Comparison of ENCODE assay signal across 10 cellular contexts in the genomic region with DNA sequence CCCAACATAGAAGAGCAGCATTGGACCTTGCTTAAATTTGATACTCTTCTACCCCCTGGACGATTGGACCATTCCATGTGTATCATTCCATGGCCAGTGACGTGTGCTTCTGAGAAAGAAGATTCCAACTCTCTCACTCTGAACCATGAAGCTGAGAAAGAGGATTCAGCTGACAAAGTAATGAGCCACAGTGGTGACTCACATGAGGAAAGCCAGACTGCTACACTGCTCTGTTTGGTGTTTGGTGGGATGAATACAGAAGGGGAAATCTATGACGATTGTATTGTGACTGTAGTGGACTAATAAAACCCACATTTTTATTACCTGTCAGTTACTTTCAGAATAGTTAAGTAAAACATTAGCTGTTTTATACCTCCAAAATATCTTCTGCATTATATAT. TPM values are rescaled to one million over a fixed set of nuclear protein-coding genes. Genes with fewer than 3 reads are reported as not detected.
A peak's percentile ranks its signal among the peaks of the same experiment; 100 is the strongest.
DNase-seq lines count a peak whose midpoint lies in the region; ATAC-seq and TF ChIP-seq lines count a peak whose summit lies in the region.
"Had no signal": no experiment of that assay in that cellular context is flagged by ENCODE, and none has a peak within 500 bp of the region (broad histone marks: within the 10 kb centered on the region; RNA-seq: fewer than 3 reads in every experiment).

No MANE protein-coding gene starts in this region.

- no peaks in the 10 kb centered on the region for H3K9me3 ChIP-seq in thyroid gland

- H3K4me3 ChIP-seq in thyroid gland (replicated peaks in 1 of 3), result no peak overlapping the region

- H3K27me3 ChIP-seq in thyroid gland, result no peaks in the 10 kb centered on the region

- intact Hi-C loops in thyroid gland (cut with DNase I), result no loop called here

- TF ChIP-seq POLR2A in thyroid gland (IDR thresholded peaks at IDR 0.05), result no peak

- no peaks in the 10 kb centered on the region for H3K9me3 Mint-ChIP-seq in progenitor cell of endocrine pancreas (ENCODE audit: low read depth)

- peaks cover 25% of the 10 kb centered on the region for H3K36me3 Mint-ChIP-seq in progenitor cell of endocrine pancreas (ENCODE audit: insufficient read depth)

- H3K4me3 Mint-ChIP-seq in progenitor cell of endocrine pancreas (ENCODE audit: low read depth), result no peak overlapping the region

- ATAC-seq in HG03139 (IDR thresholded peaks at IDR 0.05; ENCODE audit: unreplicated experiment), result no peak

- H3K4me1 Mint-ChIP-seq in progenitor cell of endocrine pancreas (ENCODE audit: low read depth), result peaks cover 26% of the 10 kb centered on the region

- peak overlapping the region; percentile 64 for H3K27ac ChIP-seq in epithelial cell of prostate
- no peak overlapping the region for H3K27ac ChIP-seq in thyroid gland

- 72 to 74% methylated on average over 3 of the region's 3 CpGs for WGBS in thyroid gland, 2 donors

- H3K4me1 ChIP-seq in thyroid gland, result peaks cover 30 to 41% of the 10 kb centered on the region in 2 donors

- peaks cover 31 to 38% of the 10 kb centered on the region in 2 donors for H3K36me3 ChIP-seq in thyroid gland

- TF ChIP-seq CTCF in progenitor cell of endocrine pancreas (IDR thresholded peaks at IDR 0.05; ENCODE audit: unreplicated experiment) (no peak), thyroid gland (IDR thresholded peaks at IDR 0.05) (no peak)

- H3K27me3 Mint-ChIP-seq in progenitor cell of endocrine pancreas, result no peaks in the 10 kb centered on the region

- peak overlapping the region; percentile 63 for H3K27ac Mint-ChIP-seq in progenitor cell of endocrine pancreas

- peak; percentile 91 for DNase-seq in Daoy (ENCODE audit: low read depth)
- DNase-seq in OCI-M1 (lab: John Stamatoyannopoulos, UW), result peak; percentile 55
- DNase-seq in epithelial cell of prostate (ENCODE audit: low read depth, low spot score), result peak; percentile 87
- no peak for DNase-seq in progenitor cell of endocrine pancreas (ENCODE audit: low spot score, unreplicated experiment)
- no peak for DNase-seq in effector CD4-positive, alpha-beta T cell
- DNase-seq in thyroid gland, result no peak
- no peak for DNase-seq in stimulated activated CD4-positive, alpha-beta T cell treated with anti-CD3 and anti-CD28 coated beads, Interleukin-4, amount 100 ng/mL, for 4 hours
- DNase-seq: activated naive CD4-positive, alpha-beta T cell treated with Interleukin-2 at 50 U/mL for 16 hours; mesendoderm had no signal

RNA-seq across cellular contexts. Expression of a gene that starts 7.5 kb away (rescaled TPM):
- 50.3 and 56.3 TPM in 2 replicates for total RNA-seq in Daoy (2014; rRNA removed; shearing (Covaris generic))
- 287 and 288 TPM in 2 replicates for total RNA-seq in progenitor cell of endocrine pancreas
- 100 to 1,000 TPM; 202 to 921 (median 592) TPM for total RNA-seq in thyroid gland

RNA-seq across cellular contexts. Expression of a gene that starts 27.9 kb away (rescaled TPM):
- total RNA-seq in Daoy (2014; rRNA removed; shearing (Covaris generic)), result 33.3 and 37.1 TPM in 2 replicates
- total RNA-seq in progenitor cell of endocrine pancreas, result 46.0 and 49.5 TPM in 2 replicates
- total RNA-seq in thyroid gland, result 100 to 1,000 TPM in 2 of 4 donors, 10 to 100 TPM in 2; 92.6 to 140 (median 104) TPM

RNA-seq across cellular contexts. Expression of a gene that starts 33.3 kb away (rescaled TPM):
- total RNA-seq in Daoy (2014; rRNA removed; shearing (Covaris generic)), result 38.0 and 49.0 TPM in 2 replicates
- total RNA-seq in progenitor cell of endocrine pancreas, result 13.1 and 15.0 TPM in 2 replicates
- 10 to 100 TPM; 11.0 to 17.3 (median 15.4) TPM for total RNA-seq in thyroid gland

RNA-seq across cellular contexts. Expression of a gene that starts 44.1 kb away (rescaled TPM):
- total RNA-seq in Daoy (2014; rRNA removed; shearing (Covaris generic)), result 59.9 and 67.7 TPM in 2 replicates
- total RNA-seq in progenitor cell of endocrine pancreas (29.4 and 32.5 TPM in 2 replicates), thyroid gland (10 to 100 TPM; 41.3 to 63.1 (median 47.8) TPM)

Comparison
In these comparisons a context has a peak if more than half of its experiments do, and no peak if none do; other contexts are left out.
1. DNase-seq: peak in Daoy (single experiment), OCI-M1 (single experiment) and epithelial cell of prostate (single experiment); none in progenitor cell of endocrine pancreas (single experiment), effector CD4-positive, alpha-beta T cell (single experiment), thyroid gland (0 of 2) and stimulated activated CD4-positive, alpha-beta T cell treated with anti-CD3 and anti-CD28 coated beads, Interleukin-4, amount 100 ng/mL, for 4 hours (0 of 2).